In genomic region chrX:52261463-52262194, GRCh38 we compare ENCODE assay signal across 8 cellular contexts.
DNase-seq lines count a peak whose midpoint lies in the region; ATAC-seq and TF ChIP-seq lines count a peak whose summit lies in the region.

No MANE protein-coding gene starts in this region.

- DNase-seq in Daoy (ENCODE audit: low read depth) (peak; percentile 83), activated T-helper 1 cell treated with Interleukin-2 at 50 U/mL for 16 hours (ENCODE audit: low read depth) (peak; percentile 84), esophagus squamous epithelium (lab: John Stamatoyannopoulos, UW) (peak; percentile 49), naive B cell (peak; percentile 87)
- DNase-seq in stimulated activated effector memory CD8-positive, alpha-beta T cell treated with anti-CD3 and anti-CD28 coated beads, Interleukin-12 subunit alpha, Interleukin-12 subunit beta, amount 100 ng/mL, for 72 hours (ENCODE audit: low spot score in 2 of 2), result peak; percentile 64 to 86

- H3K4me3 ChIP-seq in KMS-11 (IDR thresholded peaks at IDR 0.05; ENCODE audit: insufficient read depth, low read depth, low read length) (no peak overlapping the region), esophagus squamous epithelium (peak overlapping the region; percentile 37 to 74 (median 52))

- intact Hi-C loops in esophagus squamous epithelium (cut with DNase I), result no loop called here

- no peaks in the 10 kb centered on the region for H4K20me1 ChIP-seq in KMS-11 (ENCODE audit: insufficient read depth)

- WGBS in esophagus squamous epithelium, 2 donors, result 0 to 1% methylated on average over 5 to 22 of the region's 41 CpGs

- peaks cover 0 to 30% (median 4%) of the 10 kb centered on the region in 3 donors for H3K27me3 Mint-ChIP-seq in naive B cell

- no peaks in the 10 kb centered on the region for H3K79me2 ChIP-seq in KMS-11 (ENCODE audit: insufficient read depth, low read depth)

- ATAC-seq in GM21786 (IDR thresholded peaks at IDR 0.05; ENCODE audit: unreplicated experiment) (peak; percentile 99), naive B cell (ENCODE audit: low read depth in 2 of 2) (peak; percentile 92 to 93)
- peak; percentile 98 for ATAC-seq in stimulated activated effector memory CD8-positive, alpha-beta T cell treated with anti-CD3 and anti-CD28 coated beads, Interleukin-12 subunit alpha, Interleukin-12 subunit beta, amount 100 ng/mL, for 72 hours

- peak overlapping the region; percentile 75 for H3K27ac ChIP-seq in KMS-11
- peak overlapping the region; percentile 75 to 91 (median 86) for H3K27ac ChIP-seq in esophagus squamous epithelium

- peaks cover 13 to 22% (median 18%) of the 10 kb centered on the region in 3 donors for H3K4me1 Mint-ChIP-seq in naive B cell
- peaks cover 9% of the 10 kb centered on the region for H3K4me1 Mint-ChIP-seq in stimulated activated effector memory CD8-positive, alpha-beta T cell treated with anti-CD3 and anti-CD28 coated beads, Interleukin-12 subunit alpha, Interleukin-12 subunit beta, amount 100 ng/mL, for 72 hours

- peaks cover 0 to 3% (median 0%) of the 10 kb centered on the region in 7 donors for H3K9me3 Mint-ChIP-seq in naive B cell
- H3K9me3 Mint-ChIP-seq in stimulated activated effector memory CD8-positive, alpha-beta T cell treated with anti-CD3 and anti-CD28 coated beads, Interleukin-12 subunit alpha, Interleukin-12 subunit beta, amount 100 ng/mL, for 72 hours, result no peaks in the 10 kb centered on the region

- peak overlapping the region; percentile 50; the same call in 1 of the 2 replicates for H3K9ac ChIP-seq in KMS-11

- H3K27me3 ChIP-seq in KMS-11 (ENCODE audit: insufficient read depth, low read depth) (no peaks in the 10 kb centered on the region), esophagus squamous epithelium (peaks cover 0 to under 1% (median 0%) of the 10 kb centered on the region in 4 donors)

- TF ChIP-seq CTCF in KMS-11 (conservative IDR thresholded peaks at IDR 0.05; ENCODE audit: low read depth, low read length) (peak; percentile 97), esophagus squamous epithelium (IDR thresholded peaks at IDR 0.05) (peak; percentile 79 to 99 (median 96))

- H3K4me1 ChIP-seq in KMS-11 (ENCODE audit: low read depth, poor library complexity, severe bottlenecking) (peaks cover 10% of the 10 kb centered on the region), esophagus squamous epithelium (peaks cover 0 to 10% (median 0%) of the 10 kb centered on the region in 3 donors)

- no peaks in the 10 kb centered on the region for H3K9me3 ChIP-seq in esophagus squamous epithelium

- peak overlapping the region; percentile 82 to 100 (median 98) for H3K4me3 Mint-ChIP-seq in naive B cell
- peak overlapping the region; percentile 81 for H3K4me3 Mint-ChIP-seq in stimulated activated effector memory CD8-positive, alpha-beta T cell treated with anti-CD3 and anti-CD28 coated beads, Interleukin-12 subunit alpha, Interleukin-12 subunit beta, amount 100 ng/mL, for 72 hours

- H2AFZ ChIP-seq in KMS-11 (ENCODE audit: low read depth), result peak overlapping the region; percentile 60

- H3K36me3 Mint-ChIP-seq in naive B cell, result no peaks in the 10 kb centered on the region
- H3K36me3 Mint-ChIP-seq in stimulated activated effector memory CD8-positive, alpha-beta T cell treated with anti-CD3 and anti-CD28 coated beads, Interleukin-12 subunit alpha, Interleukin-12 subunit beta, amount 100 ng/mL, for 72 hours, result peaks cover 7% of the 10 kb centered on the region

- peak overlapping the region; percentile 66 for H3K4me2 ChIP-seq in KMS-11

- H3K27ac Mint-ChIP-seq in naive B cell, result peak overlapping the region; percentile 93 to 99 (median 98)
- H3K27ac Mint-ChIP-seq in stimulated activated effector memory CD8-positive, alpha-beta T cell treated with anti-CD3 and anti-CD28 coated beads, Interleukin-12 subunit alpha, Interleukin-12 subunit beta, amount 100 ng/mL, for 72 hours, result peak overlapping the region; percentile 97

- peak in 1 of 4 donors; percentile 54 for TF ChIP-seq POLR2A in esophagus squamous epithelium (IDR thresholded peaks at IDR 0.05)

- H3K36me3 ChIP-seq in KMS-11 (ENCODE audit: insufficient read depth), result no peaks in the 10 kb centered on the region
- no peaks in the 10 kb centered on the region for H3K36me3 ChIP-seq in esophagus squamous epithelium

TF ChIP-seq in PFSK-1, 5 proteins besides CTCF, POLR2A, EP300 and RAD21:
- TF ChIP-seq POLR2AphosphoS5 (IDR thresholded peaks at IDR 0.05; ENCODE audit: low read depth, low read length), result peak; percentile 56
- TF ChIP-seq TAF1 (IDR thresholded peaks at IDR 0.05; ENCODE audit: borderline replicate concordance, insufficient read depth, low read length), result no peak
